Comparison of ENCODE assay signal across 16 cellular contexts in genomic region chr10:86632951-86633350, GRCh38. TPM values are rescaled to one million over a fixed set of nuclear protein-coding genes. Genes with fewer than 3 reads are reported as not detected.
"Had no signal": no experiment of that assay in that cellular context is flagged by ENCODE, and none has a peak within 500 bp of the region (broad histone marks: within the 10 kb centered on the region; RNA-seq: fewer than 3 reads in every experiment).

No MANE protein-coding gene starts in this region.

- H3K4me3 Mint-ChIP-seq: activated T-helper 17 cell treated with anti-CD3 and anti-CD28 coated beads, Interleukin-2, amount 50 U/mL, for 72 hours; stimulated activated effector memory CD8-positive, alpha-beta T cell treated with anti-CD3 and anti-CD28 coated beads, Interleukin-12 subunit alpha, Interleukin-12 subunit beta, amount 100 ng/mL, for 72 hours had no signal

- H3K36me3 Mint-ChIP-seq: stimulated activated effector memory CD8-positive, alpha-beta T cell treated with anti-CD3 and anti-CD28 coated beads, Interleukin-12 subunit alpha, Interleukin-12 subunit beta, amount 100 ng/mL, for 72 hours had no signal

- H3K27me3 ChIP-seq: vagina had no signal

- H3K27ac Mint-ChIP-seq: activated T-helper 17 cell treated with anti-CD3 and anti-CD28 coated beads, Interleukin-2, amount 50 U/mL, for 72 hours; stimulated activated effector memory CD8-positive, alpha-beta T cell treated with anti-CD3 and anti-CD28 coated beads, Interleukin-12 subunit alpha, Interleukin-12 subunit beta, amount 100 ng/mL, for 72 hours had no signal

- H3K4me1 Mint-ChIP-seq: activated T-helper 17 cell treated with anti-CD3 and anti-CD28 coated beads, Interleukin-2, amount 50 U/mL, for 72 hours; stimulated activated effector memory CD8-positive, alpha-beta T cell treated with anti-CD3 and anti-CD28 coated beads, Interleukin-12 subunit alpha, Interleukin-12 subunit beta, amount 100 ng/mL, for 72 hours had no signal

- H3K9me3 ChIP-seq: esophagus squamous epithelium, neutrophil, thoracic aorta, vagina had no signal

- ATAC-seq: activated T-helper 17 cell treated with anti-CD3 and anti-CD28 coated beads, Interleukin-2, amount 50 U/mL, for 72 hours; stimulated activated effector memory CD8-positive, alpha-beta T cell treated with anti-CD3 and anti-CD28 coated beads, Interleukin-12 subunit alpha, Interleukin-12 subunit beta, amount 100 ng/mL, for 72 hours had no signal

- H3K9me3 Mint-ChIP-seq: activated T-helper 17 cell treated with anti-CD3 and anti-CD28 coated beads, Interleukin-2, amount 50 U/mL, for 72 hours; stimulated activated effector memory CD8-positive, alpha-beta T cell treated with anti-CD3 and anti-CD28 coated beads, Interleukin-12 subunit alpha, Interleukin-12 subunit beta, amount 100 ng/mL, for 72 hours had no signal

- H3K36me3 ChIP-seq: esophagus squamous epithelium, neutrophil, thoracic aorta, vagina had no signal

- DNase-seq: activated CD4-positive, alpha-beta T cell treated with anti-CD3 and anti-CD28 coated beads for 1 hour; activated CD4-positive, alpha-beta T cell treated with anti-CD3 and anti-CD28 coated beads, Interleukin-2, amount 50 U/mL, for 4 hours; activated naive CD4-positive, alpha-beta T cell treated with Interleukin-2 at 50 U/mL for 16 hours; esophagus squamous epithelium; hippocampal formation; kidney; T1000 had no signal

- H3K27ac ChIP-seq: esophagus squamous epithelium, neutrophil, thoracic aorta, vagina had no signal

RNA-seq across cellular contexts. Expression of gene OPN4, which starts 21.4 kb away (rescaled TPM):
- total RNA-seq: activated T-helper 17 cell treated with anti-CD3 and anti-CD28 coated beads, Interleukin-2, amount 50 U/mL, for 72 hours; esophagus squamous epithelium; fibroblast of villous mesenchyme; glomerular endothelial cell; kidney; mesenteric fat pad; myocyte; thoracic aorta; vagina had no signal

RNA-seq across cellular contexts. Expression of gene LDB3, which starts 35.4 kb away (rescaled TPM):
- total RNA-seq: glomerular endothelial cell had no signal
